16 cellular contexts compared by ENCODE assay signal in the genomic region with DNA sequence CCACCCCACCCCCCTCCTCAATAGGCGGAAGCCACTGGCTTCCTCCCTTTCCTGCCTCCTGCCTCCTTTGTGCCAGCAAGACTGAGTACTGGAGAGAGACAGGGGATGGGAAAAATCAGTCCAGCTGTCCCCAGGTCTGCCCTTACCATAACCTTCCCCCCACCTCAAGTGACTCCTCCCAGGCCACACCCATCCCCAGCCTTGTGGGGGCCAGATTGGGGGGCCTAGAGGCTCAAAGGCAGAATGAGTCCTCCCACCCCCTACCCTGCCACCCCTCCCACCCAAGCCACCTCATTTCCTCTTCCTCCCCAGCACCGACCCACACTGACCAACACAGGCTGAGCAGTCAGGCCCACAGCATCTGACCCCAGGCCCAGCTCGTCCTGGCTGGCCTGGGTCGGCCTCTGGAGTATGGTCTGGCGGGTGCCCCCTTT. TPM values are rescaled to one million over a fixed set of nuclear protein-coding genes. Genes with fewer than 3 reads are reported as not detected.
DNase-seq lines count a peak whose midpoint lies in the region; ATAC-seq, FAIRE-seq and TF ChIP-seq lines count a peak whose summit lies in the region.
"Had no signal": no experiment of that assay in that cellular context is flagged by ENCODE, and none has a peak within 500 bp of the region (broad histone marks: within the 10 kb centered on the region; RNA-seq: fewer than 3 reads in every experiment).

A gene (plus strand): TSS at position 322 of the 434 bp plus-strand sequence. CDS start 90 bp downstream, at position 412.

- no peak within 1 kb of the TSS for H3K4me3 Mint-ChIP-seq in Caco-2 (ENCODE audit: unreplicated experiment)
- H3K4me3 Mint-ChIP-seq: activated CD4-positive, alpha-beta T cell treated with anti-CD3 and anti-CD28 coated beads, Interleukin-2, amount 10 ng/mL, durations not matched to agents 7 days and 5 days; activated naive CD4-positive, alpha-beta T cell treated with anti-CD3 and anti-CD28 coated beads, Interleukin-2, amount 50 U/mL, for 24 hours had no signal

- no TSS peak for BruUV-seq in Caco-2 (replicated peaks; lab: Mats Ljungman, UMichigan)

- H3K4me3 ChIP-seq in dorsolateral prefrontal cortex (peak within 1 kb of the TSS in 42 of 59 donors; percentile 1 to 52 (median 30)), lower lobe of right lung (peak within 1 kb of the TSS; percentile 53), subcutaneous abdominal adipose tissue (ENCODE audit: low read depth in 1 of 5, low read length in 5 of 5) (peak within 1 kb of the TSS in 4 of 5 donors; percentile 48 to 69 (median 60)), Caco-2 (ENCODE audit: low read depth, low read length) (no peak within 1 kb of the TSS), hepatocyte (no peak within 1 kb of the TSS)
- H3K4me3 ChIP-seq: pancreas had no signal

- ATAC-seq in lower lobe of right lung, result peak; percentile 41 to 46
- ATAC-seq: HCT116, pancreas had no signal

- H3K27me3 Mint-ChIP-seq in Caco-2 (ENCODE audit: insufficient read depth, unreplicated experiment), result no peaks in the 10 kb centered on the region
- H3K27me3 Mint-ChIP-seq: activated CD4-positive, alpha-beta T cell treated with anti-CD3 and anti-CD28 coated beads, Interleukin-2, amount 10 ng/mL, durations not matched to agents 7 days and 5 days; activated naive CD4-positive, alpha-beta T cell treated with anti-CD3 and anti-CD28 coated beads, Interleukin-2, amount 50 U/mL, for 24 hours had no signal

- no peak within 1 kb of the TSS for H3K4me2 ChIP-seq in hepatocyte

- H3K9me3 ChIP-seq in lower lobe of right lung (no peaks in the 10 kb centered on the region), subcutaneous abdominal adipose tissue (ENCODE audit: control insufficient read depth in 5 of 5, low read length in 5 of 5) (no peaks in the 10 kb centered on the region), Caco-2 (no peaks in the 10 kb centered on the region), hepatocyte (ENCODE audit: low read depth) (no peaks in the 10 kb centered on the region)
- H3K9me3 ChIP-seq: BE2C, pancreas had no signal

- 92% methylated on average over 5 of the region's 5 CpGs for WGBS in hepatocyte (ENCODE audit: low lambda C conversion rate, missing lambda C conversion rate)

- no peaks in the 10 kb centered on the region for H3K9me2 ChIP-seq in hepatocyte (replicated peaks; ENCODE audit: insufficient read depth)

- H3K9me3 Mint-ChIP-seq in Caco-2 (ENCODE audit: unreplicated experiment), result no peaks in the 10 kb centered on the region
- H3K9me3 Mint-ChIP-seq: activated CD4-positive, alpha-beta T cell treated with anti-CD3 and anti-CD28 coated beads, Interleukin-2, amount 10 ng/mL, durations not matched to agents 7 days and 5 days; activated naive CD4-positive, alpha-beta T cell treated with anti-CD3 and anti-CD28 coated beads, Interleukin-2, amount 50 U/mL, for 24 hours had no signal

- CTCF ChIA-PET in Caco-2 (lab: Charles Lee), result no interaction called here

- H3K36me3 ChIP-seq in lower lobe of right lung (no peaks in the 10 kb centered on the region), subcutaneous abdominal adipose tissue (ENCODE audit: control insufficient read depth in 5 of 5, insufficient read depth in 5 of 5, low read length in 5 of 5) (peaks cover 0 to 7% (median 2%) of the 10 kb centered on the region in 5 donors), Caco-2 (ENCODE audit: control insufficient read depth, insufficient read depth, low read length) (no peaks in the 10 kb centered on the region), hepatocyte (replicated peaks; ENCODE audit: insufficient read depth, low read depth) (no peaks in the 10 kb centered on the region)
- H3K36me3 ChIP-seq: BE2C, pancreas had no signal

- DNase-seq in HTR-8/SVneo (ENCODE audit: insufficient read length, low spot score), result peak; percentile 56
- DNase-seq in dorsolateral prefrontal cortex, result no peak
- DNase-seq in lower lobe of right lung, result no peak
- DNase-seq in Caco-2, result no peak
- no peak for DNase-seq in activated gamma-delta T cell treated with Interleukin-2 at 50 U/mL for 16 hours
- no peak for DNase-seq in hepatocyte (ENCODE audit: low spot score)
- no peak for DNase-seq in NCI-H2171 treated with DMSO at 0.1 percent for 48 hours (lab: John Stamatoyannopoulos, UW)
- DNase-seq: activated CD4-positive, alpha-beta T cell treated with anti-CD3 and anti-CD28 coated beads, Interleukin-2, amount 10 ng/mL, durations not matched to agents 7 days and 5 days; BE2C; SHP77 treated with DMSO at 0.1 percent for 48 hours had no signal

- H3K27me3 ChIP-seq in dorsolateral prefrontal cortex (no peaks in the 10 kb centered on the region), lower lobe of right lung (ENCODE audit: low read depth) (no peaks in the 10 kb centered on the region), subcutaneous abdominal adipose tissue (ENCODE audit: control insufficient read depth in 5 of 5, insufficient read depth in 4 of 5, low read length in 5 of 5) (no peaks in the 10 kb centered on the region), Caco-2 (replicated peaks; ENCODE audit: control insufficient read depth, insufficient read depth, low read length) (no peaks in the 10 kb centered on the region), hepatocyte (no peaks in the 10 kb centered on the region)
- H3K27me3 ChIP-seq: BE2C, pancreas had no signal

- H2AFZ ChIP-seq in hepatocyte, result no peak within 1 kb of the TSS

- H3K9ac ChIP-seq in subcutaneous abdominal adipose tissue (ENCODE audit: low read length in 5 of 5), result peak within 1 kb of the TSS in 4 of 5 donors; percentile 52 to 71 (median 59)

- peaks cover 40% of the 10 kb centered on the region for H3K4me1 ChIP-seq in lower lobe of right lung
- H3K4me1 ChIP-seq in subcutaneous abdominal adipose tissue (ENCODE audit: control insufficient read depth in 5 of 5, insufficient read depth in 5 of 5, low read length in 5 of 5), result peaks cover 12 to 69% (median 48%) of the 10 kb centered on the region in 5 donors
- H3K4me1 ChIP-seq in Caco-2, result no peaks in the 10 kb centered on the region
- peaks cover 24% of the 10 kb centered on the region for H3K4me1 ChIP-seq in hepatocyte (ENCODE audit: insufficient read depth)
- H3K4me1 ChIP-seq: BE2C had no signal

- H3K27ac Mint-ChIP-seq in Caco-2 (ENCODE audit: unreplicated experiment), result no peak within 1 kb of the TSS
- H3K27ac Mint-ChIP-seq: activated CD4-positive, alpha-beta T cell treated with anti-CD3 and anti-CD28 coated beads, Interleukin-2, amount 10 ng/mL, durations not matched to agents 7 days and 5 days; activated naive CD4-positive, alpha-beta T cell treated with anti-CD3 and anti-CD28 coated beads, Interleukin-2, amount 50 U/mL, for 24 hours had no signal

- peak within 1 kb of the TSS in 58 of 59 donors; percentile 13 to 100 (median 96) for H3K27ac ChIP-seq in dorsolateral prefrontal cortex
- peak within 1 kb of the TSS; percentile 68 for H3K27ac ChIP-seq in lower lobe of right lung
- peak within 1 kb of the TSS; percentile 77 for H3K27ac ChIP-seq in subcutaneous abdominal adipose tissue (ENCODE audit: low read depth, low read length)
- H3K27ac ChIP-seq in hepatocyte, result no peak within 1 kb of the TSS
- H3K27ac ChIP-seq: pancreas had no signal

- H4K20me1 ChIP-seq in hepatocyte (ENCODE audit: insufficient read depth, poor library complexity, severe bottlenecking), result no peaks in the 10 kb centered on the region

- TF ChIP-seq CTCF in dorsolateral prefrontal cortex (IDR thresholded peaks at IDR 0.05 in 54 of 56, conservative IDR thresholded peaks at IDR 0.05 in 2 of 56; ENCODE audit: low read depth in 1 of 56, partially characterized antibody in 56 of 56) (no peak), lower lobe of right lung (IDR thresholded peaks at IDR 0.05) (no peak), Caco-2 (IDR thresholded peaks at IDR 0.05; ENCODE audit: insufficient read depth in 1 of 2, low read depth in 1 of 2, low read length in 1 of 2, severe bottlenecking in 1 of 2, unreplicated experiment in 1 of 2) (no peak), hepatocyte (IDR thresholded peaks at IDR 0.05; ENCODE audit: poor library complexity) (no peak)

- no peaks in the 10 kb centered on the region for H3K79me2 ChIP-seq in hepatocyte

- POLR2A ChIA-PET in Caco-2 (lab: Charles Lee), result no interaction called here

- H3K4me1 Mint-ChIP-seq in Caco-2 (ENCODE audit: low read depth, unreplicated experiment), result peaks cover 12% of the 10 kb centered on the region

- intact Hi-C loops in dorsolateral prefrontal cortex (cut with DNase I), result no loop called here
- intact Hi-C loops in lower lobe of right lung (cut with DNase I), result no loop called here
- intact Hi-C loops in Caco-2 (cut with micrococcal nuclease; ENCODE audit: unreplicated experiment), result no loop called here

- H3K36me3 Mint-ChIP-seq in Caco-2 (ENCODE audit: insufficient read depth, unreplicated experiment), result no peaks in the 10 kb centered on the region
- H3K36me3 Mint-ChIP-seq: activated naive CD4-positive, alpha-beta T cell treated with anti-CD3 and anti-CD28 coated beads, Interleukin-2, amount 50 U/mL, for 24 hours had no signal

- FAIRE-seq in HTR-8/SVneo (lab: Jason Lieb, UNC), result peak; percentile 82
- FAIRE-seq: endometrium, pancreas had no signal

RNA-seq across cellular contexts. Expression of the gene that starts here (rescaled TPM):
- 10 to 100 TPM in 111 of 120 experiments, 1 to 10 TPM in 9; 7.0 to 50.7 (median 15.4) TPM for total RNA-seq in dorsolateral prefrontal cortex
- 48.5 TPM for total RNA-seq in lower lobe of right lung
- not detected in 2 replicates for total RNA-seq in Caco-2 (2022)
- 1.2 and 1.8 TPM in 2 replicates for total RNA-seq in hepatocyte
- polyA plus RNA-seq in hepatocyte, result 0.33 and 1.8 TPM in 2 replicates
- total RNA-seq: activated CD4-positive, alpha-beta T cell treated with anti-CD3 and anti-CD28 coated beads, Interleukin-2, amount 10 ng/mL, durations not matched to agents 7 days and 5 days; NCI-H460 had no signal

Comparison
In these comparisons a context has a peak if more than half of its experiments do, and no peak if none do; other contexts are left out.
1. H3K4me3 ChIP-seq: peak in dorsolateral prefrontal cortex (42 of 59), lower lobe of right lung (single experiment) and subcutaneous abdominal adipose tissue (4 of 5); none in Caco-2 (single experiment) and hepatocyte (single experiment).